8 cellular contexts compared by ENCODE assay signal in the genomic region with DNA sequence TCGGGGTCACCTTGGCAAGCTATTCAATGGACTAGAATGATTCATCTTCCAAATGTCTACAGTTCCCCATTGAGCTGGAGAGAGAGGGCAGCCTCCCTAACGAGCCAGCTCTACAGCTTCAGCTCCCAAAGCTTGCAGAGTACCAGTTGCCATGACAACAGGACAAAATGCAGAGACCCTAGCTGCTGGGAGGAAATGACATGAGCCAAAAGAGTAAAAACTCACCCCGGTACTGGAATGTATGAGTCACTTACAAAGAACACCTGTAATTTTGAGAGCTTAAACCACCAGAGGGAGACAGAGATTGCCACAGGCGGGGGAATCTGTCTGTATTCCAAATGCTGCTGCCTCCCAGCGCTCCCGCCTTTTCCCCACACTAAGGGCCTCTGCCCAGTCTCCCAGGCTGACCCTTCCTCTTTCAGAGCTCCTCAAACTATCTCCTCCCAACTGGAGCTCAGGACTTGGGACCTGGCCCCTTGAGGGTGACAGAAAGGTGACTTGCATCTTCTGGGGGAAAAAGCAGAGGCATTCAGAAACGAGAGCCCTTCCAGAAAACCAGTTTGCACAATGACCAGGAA.
DNase-seq lines count a peak whose midpoint lies in the region; ATAC-seq and TF ChIP-seq lines count a peak whose summit lies in the region.

No MANE protein-coding gene starts in this region.

- DNase-seq in COLO829 (ENCODE audit: low spot score) (peak; percentile 41), NCI-H82 treated with DMSO at 0.1 percent for 48 hours (lab: John Stamatoyannopoulos, UW; ENCODE audit: unreplicated experiment) (peak; percentile 6), fibroblast of mammary gland (ENCODE audit: low read depth) (peak; percentile 62), non-pigmented ciliary epithelial cell (ENCODE audit: low read depth) (peak; percentile 57), tibial nerve (ENCODE audit: low spot score in 2 of 2) (peak in 1 of 2 donors; percentile 21)
- peak; percentile 30 for DNase-seq in activated CD8-positive, alpha-beta memory T cell treated with anti-CD3 and anti-CD28 coated beads, Interleukin-2, amount 50 U/mL, for 1 hour (ENCODE audit: extremely low read depth)

- no peak for TF ChIP-seq EP300 in tibial nerve (IDR thresholded peaks at IDR 0.05)

- no peak for TF ChIP-seq POLR2A in tibial nerve (IDR thresholded peaks at IDR 0.05)

- peaks cover 0 to 5% (median 0%) of the 10 kb centered on the region in 3 donors for H3K36me3 ChIP-seq in tibial nerve

- H3K4me3 ChIP-seq in fibroblast of mammary gland (ENCODE audit: control insufficient read depth, low read depth, low read length) (no peak overlapping the region), tibial nerve (no peak overlapping the region)

- no peaks in the 10 kb centered on the region for H3K27me3 ChIP-seq in tibial nerve

- TF ChIP-seq CTCF in fibroblast of mammary gland (conservative IDR thresholded peaks at IDR 0.05; ENCODE audit: control insufficient read depth, insufficient read depth, low read depth, low read length), result peak; percentile 72
- TF ChIP-seq CTCF in tibial nerve (IDR thresholded peaks at IDR 0.05), result peak; percentile 33 to 63 (median 50)

- peak; percentile 88 for ATAC-seq in GM19372 (IDR thresholded peaks at IDR 0.05; ENCODE audit: low read depth, unreplicated experiment)
- peak; percentile 93 for ATAC-seq in HG03378 (IDR thresholded peaks at IDR 0.05; ENCODE audit: unreplicated experiment)

- no peaks in the 10 kb centered on the region for H3K9me3 ChIP-seq in tibial nerve

- WGBS in tibial nerve, 2 donors, result 18 to 26% methylated on average over 7 of the region's 7 CpGs

- no peak overlapping the region for H3K27ac ChIP-seq in tibial nerve

- H3K4me1 ChIP-seq in tibial nerve, result peaks cover 0 to 9% (median 2%) of the 10 kb centered on the region in 4 donors
